ENCODE assay signal across 33 cellular contexts in genomic region chr22:26372890-26373289, GRCh38.
"Had no signal": no experiment of that assay in that cellular context is flagged by ENCODE, and none has a peak within 500 bp of the region (broad histone marks: within the 10 kb centered on the region; RNA-seq: fewer than 3 reads in every experiment).

No MANE protein-coding gene starts in this region.

- H3K4me3 ChIP-seq: ascending aorta, breast epithelium, cardiac muscle cell, colonic mucosa, esophagus squamous epithelium, gastroesophageal sphincter had no signal

- H3K4me1 ChIP-seq: ascending aorta, breast epithelium, colonic mucosa, esophagus squamous epithelium, gastroesophageal sphincter had no signal

- H3K36me3 Mint-ChIP-seq: activated naive CD4-positive, alpha-beta T cell treated with anti-CD3 and anti-CD28 coated beads, Interleukin-2, amount 10 ng/mL, durations not matched to agents 7 days and 5 days; activated naive CD4-positive, alpha-beta T cell treated with anti-CD3 and anti-CD28 coated beads, Interleukin-2, amount 50 U/mL, for 72 hours; activated naive CD8-positive, alpha-beta T cell treated with anti-CD3 and anti-CD28 coated beads, Interleukin-2, amount 10 ng/mL, durations not matched to agents 7 days and 5 days; T-cell had no signal

- H3K27ac ChIP-seq: ascending aorta, breast epithelium, cardiac muscle cell, colonic mucosa, epithelial cell of prostate, esophagus squamous epithelium, gastroesophageal sphincter had no signal

- H3K27me3 ChIP-seq: ascending aorta, cardiac muscle cell had no signal

- ATAC-seq: activated CD4-positive, alpha-beta T cell treated with anti-CD3 and anti-CD28 coated beads for 36 hours; activated naive CD4-positive, alpha-beta T cell treated with anti-CD3 and anti-CD28 coated beads, Interleukin-2, amount 50 U/mL, for 72 hours; activated T-cell treated with anti-CD3 and anti-CD28 coated beads, Interleukin-2, amount 50 U/mL, for 72 hours; gastroesophageal sphincter; T-cell had no signal

- H3K9me3 ChIP-seq: ascending aorta, breast epithelium, colonic mucosa, esophagus squamous epithelium, gastroesophageal sphincter had no signal

- H3K9me3 Mint-ChIP-seq: activated CD4-positive, alpha-beta memory T cell treated with anti-CD3 and anti-CD28 coated beads, Interleukin-2, amount 10 ng/mL, durations not matched to agents 7 days and 5 days; activated CD4-positive, alpha-beta T cell treated with anti-CD3 and anti-CD28 coated beads, Interleukin-2, amount 10 ng/mL, durations not matched to agents 24 days and 14 days; activated naive CD4-positive, alpha-beta T cell treated with anti-CD3 and anti-CD28 coated beads, Interleukin-2, amount 10 ng/mL, durations not matched to agents 7 days and 5 days; activated naive CD4-positive, alpha-beta T cell treated with anti-CD3 and anti-CD28 coated beads, Interleukin-2, amount 50 U/mL, for 72 hours; activated naive CD8-positive, alpha-beta T cell treated with anti-CD3 and anti-CD28 coated beads, Interleukin-2, amount 10 ng/mL, durations not matched to agents 7 days and 5 days; activated T-cell treated with anti-CD3 and anti-CD28 coated beads, Interleukin-2, amount 50 U/mL, for 24 hours; activated T-cell treated with anti-CD3 and anti-CD28 coated beads, Interleukin-2, amount 50 U/mL, for 72 hours; brain; T-cell; T-helper 1 cell treated with Interleukin-12 subunit alpha and Interleukin-12 subunit beta and Interleukin-4 antibody, amounts not matched to agents 30 μg/mL and 1 μg/mL, for 36 hours had no signal

- H3K4me3 Mint-ChIP-seq: activated CD4-positive, alpha-beta memory T cell treated with anti-CD3 and anti-CD28 coated beads, Interleukin-2, amount 10 ng/mL, durations not matched to agents 7 days and 5 days; activated CD4-positive, alpha-beta T cell treated with anti-CD3 and anti-CD28 coated beads for 36 hours; activated CD4-positive, alpha-beta T cell treated with anti-CD3 and anti-CD28 coated beads, Interleukin-2, amount 10 ng/mL, durations not matched to agents 24 days and 14 days; activated naive CD4-positive, alpha-beta T cell treated with anti-CD3 and anti-CD28 coated beads, Interleukin-2, amount 10 ng/mL, durations not matched to agents 7 days and 5 days; activated naive CD8-positive, alpha-beta T cell treated with anti-CD3 and anti-CD28 coated beads, Interleukin-2, amount 10 ng/mL, durations not matched to agents 7 days and 5 days; activated T-cell treated with anti-CD3 and anti-CD28 coated beads, Interleukin-2, amount 50 U/mL, for 24 hours; activated T-cell treated with anti-CD3 and anti-CD28 coated beads, Interleukin-2, amount 50 U/mL, for 72 hours; brain; T-cell; T-helper 1 cell treated with Interleukin-12 subunit alpha and Interleukin-12 subunit beta and Interleukin-4 antibody, amounts not matched to agents 30 μg/mL and 1 μg/mL, for 36 hours had no signal

- FAIRE-seq: endometrium, endothelial cell of umbilical vein had no signal

- H3K36me3 ChIP-seq: ascending aorta, breast epithelium, cardiac muscle cell, colonic mucosa, esophagus squamous epithelium, gastroesophageal sphincter had no signal

- DNase-seq: activated CD4-positive, alpha-beta memory T cell treated with anti-CD3 and anti-CD28 coated beads, Interleukin-2, amount 10 ng/mL, durations not matched to agents 7 days and 5 days; activated CD4-positive, alpha-beta T cell treated with anti-CD3 and anti-CD28 coated beads for 36 hours; activated CD4-positive, alpha-beta T cell treated with anti-CD3 and anti-CD28 coated beads, Interleukin-2, amount 10 ng/mL, durations not matched to agents 24 days and 14 days; activated CD4-positive, alpha-beta T cell treated with anti-CD3 and anti-CD28 coated beads, Interleukin-2, amount 50 U/mL, for 4 hours; activated CD4-positive, CD25-positive, alpha-beta regulatory T cell; activated CD4-positive, CD25-positive, alpha-beta regulatory T cell treated with anti-CD3 and anti-CD28 coated beads, Interleukin-2, amount 50 U/mL, for 72 hours; activated CD8-positive, alpha-beta memory T cell treated with anti-CD3 and anti-CD28 coated beads, Interleukin-2, amount 50 U/mL, for 48 hours; activated gamma-delta T cell; activated naive CD4-positive, alpha-beta T cell; activated naive CD4-positive, alpha-beta T cell treated with anti-CD3 and anti-CD28 coated beads, Interleukin-2, amount 10 ng/mL, durations not matched to agents 7 days and 5 days; activated naive CD8-positive, alpha-beta T cell treated with anti-CD3 and anti-CD28 coated beads, Interleukin-2, amount 10 ng/mL, durations not matched to agents 7 days and 5 days; activated T-cell treated with anti-CD3 and anti-CD28 coated beads for 4 hours; activated T-cell treated with anti-CD3 and anti-CD28 coated beads, Interleukin-2, amount 50 U/mL, for 24 hours; activated T-cell treated with anti-CD3 and anti-CD28 coated beads, Interleukin-2, amount 50 U/mL, for 72 hours; central memory CD4-positive, alpha-beta T cell; cerebellar nuclear complex; colonic mucosa; effector CD8-positive, alpha-beta T cell; esophagus squamous epithelium; foreskin melanocyte; head of caudate nucleus; T-cell; T-helper 9 cell had no signal

- H3K27ac Mint-ChIP-seq: activated CD4-positive, alpha-beta memory T cell treated with anti-CD3 and anti-CD28 coated beads, Interleukin-2, amount 10 ng/mL, durations not matched to agents 7 days and 5 days; activated CD4-positive, alpha-beta T cell treated with anti-CD3 and anti-CD28 coated beads for 36 hours; activated CD4-positive, alpha-beta T cell treated with anti-CD3 and anti-CD28 coated beads, Interleukin-2, amount 10 ng/mL, durations not matched to agents 24 days and 14 days; activated naive CD4-positive, alpha-beta T cell treated with anti-CD3 and anti-CD28 coated beads, Interleukin-2, amount 10 ng/mL, durations not matched to agents 7 days and 5 days; activated naive CD4-positive, alpha-beta T cell treated with anti-CD3 and anti-CD28 coated beads, Interleukin-2, amount 50 U/mL, for 72 hours; activated naive CD8-positive, alpha-beta T cell treated with anti-CD3 and anti-CD28 coated beads, Interleukin-2, amount 10 ng/mL, durations not matched to agents 7 days and 5 days; activated T-cell treated with anti-CD3 and anti-CD28 coated beads, Interleukin-2, amount 50 U/mL, for 24 hours; activated T-cell treated with anti-CD3 and anti-CD28 coated beads, Interleukin-2, amount 50 U/mL, for 72 hours; T-cell; T-helper 1 cell treated with Interleukin-12 subunit alpha and Interleukin-12 subunit beta and Interleukin-4 antibody, amounts not matched to agents 30 μg/mL and 1 μg/mL, for 36 hours had no signal
